In the genomic region with DNA sequence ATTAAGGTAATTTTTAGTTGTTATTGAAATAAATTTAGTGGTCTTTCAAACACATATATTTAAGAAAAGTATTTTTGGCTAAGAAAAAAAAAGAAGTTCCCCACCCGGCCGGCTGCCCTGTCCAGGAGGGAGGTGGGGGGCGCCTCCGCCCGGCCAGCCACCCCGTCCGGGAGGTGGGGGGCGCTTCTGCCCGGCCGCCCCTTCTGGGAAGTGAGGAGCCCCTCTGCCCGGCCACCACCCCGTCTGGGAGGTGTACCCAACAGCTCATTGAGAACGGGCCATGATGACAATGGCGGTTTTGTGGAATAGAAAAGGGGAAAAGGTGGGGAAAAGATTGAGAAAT, we compare ENCODE assay signal across 4 cellular contexts. TPM values are rescaled to one million over a fixed set of nuclear protein-coding genes. Genes with fewer than 3 reads are reported as not detected.
"Had no signal": no experiment of that assay in that cellular context is flagged by ENCODE, and none has a peak within 500 bp of the region (broad histone marks: within the 10 kb centered on the region; RNA-seq: fewer than 3 reads in every experiment).

No MANE protein-coding gene starts in this region.

RNA-seq across cellular contexts. Expression of a gene that starts 53.5 kb away (rescaled TPM):
- total RNA-seq: dermis blood vessel endothelial cell, kidney epithelial cell had no signal
- polyA plus RNA-seq: endothelial cell of umbilical vein, neural cell had no signal
